ENCODE assay signal across 19 cellular contexts in genomic region chr16:89981414-89981813, GRCh38. TPM values are rescaled to one million over a fixed set of nuclear protein-coding genes. Genes with fewer than 3 reads are reported as not detected.
DNase-seq lines count a peak whose midpoint lies in the region; ATAC-seq, FAIRE-seq and TF ChIP-seq lines count a peak whose summit lies in the region.
"Had no signal": no experiment of that assay in that cellular context is flagged by ENCODE, and none has a peak within 500 bp of the region (broad histone marks: within the 10 kb centered on the region; RNA-seq: fewer than 3 reads in every experiment).

No MANE protein-coding gene starts in this region.

- peak overlapping the region; percentile 76 for H3K27ac ChIP-seq in psoas muscle
- H3K27ac ChIP-seq in kidney (ENCODE audit: low read depth in 2 of 2, low read length in 2 of 2) = no peak overlapping the region
- H3K27ac ChIP-seq: esophagus squamous epithelium had no signal

- TF ChIP-seq POLR2A in NB4 (IDR thresholded peaks at IDR 0.05; ENCODE audit: extremely low read depth, insufficient read length) = no peak

- H3K36me3 Mint-ChIP-seq in activated CD4-positive, alpha-beta T cell treated with anti-CD3 and anti-CD28 coated beads for 36 hours (ENCODE audit: low read depth) = peaks cover 46% of the 10 kb centered on the region
- H3K36me3 Mint-ChIP-seq in activated CD4-positive, alpha-beta T cell treated with anti-CD3 and anti-CD28 coated beads, Interleukin-2, amount 10 ng/mL, durations not matched to agents 7 days and 5 days (ENCODE audit: low read depth) = peaks cover 35% of the 10 kb centered on the region
- peaks cover 25% of the 10 kb centered on the region for H3K36me3 Mint-ChIP-seq in osteocyte (ENCODE audit: unreplicated experiment)

- H3K27me3 ChIP-seq in psoas muscle (ENCODE audit: insufficient read depth in 3 of 3, low read length in 2 of 3) = no peaks in the 10 kb centered on the region
- H3K27me3 ChIP-seq: esophagus squamous epithelium, MG63 had no signal

- no peaks in the 10 kb centered on the region for H3K27me3 Mint-ChIP-seq in activated CD4-positive, alpha-beta T cell treated with anti-CD3 and anti-CD28 coated beads for 36 hours
- no peaks in the 10 kb centered on the region for H3K27me3 Mint-ChIP-seq in activated CD4-positive, alpha-beta T cell treated with anti-CD3 and anti-CD28 coated beads, Interleukin-2, amount 10 ng/mL, durations not matched to agents 7 days and 5 days
- H3K27me3 Mint-ChIP-seq in osteocyte (ENCODE audit: unreplicated experiment) = no peaks in the 10 kb centered on the region
- H3K27me3 Mint-ChIP-seq: activated naive CD8-positive, alpha-beta T cell treated with anti-CD3 and anti-CD28 coated beads, Interleukin-2, amount 10 ng/mL, durations not matched to agents 7 days and 5 days; central memory CD8-positive, alpha-beta T cell had no signal

- POLR2A ChIA-PET in activated CD4-positive, alpha-beta T cell treated with anti-CD3 and anti-CD28 coated beads for 36 hours (lab: Charles Lee) = interaction anchor here (0.6 to 0.7 kb wide), 2 partner anchors 94 to 155 kb away, joined by 3 to 6 read pairs; no protein-coding TSS in a partner anchor
- POLR2A ChIA-PET in activated CD4-positive, alpha-beta T cell treated with anti-CD3 and anti-CD28 coated beads, Interleukin-2, amount 10 ng/mL, durations not matched to agents 7 days and 5 days (lab: Charles Lee) = no interaction called here

- TF ChIP-seq CTCF in NB4 (IDR thresholded peaks at IDR 0.05; ENCODE audit: low read depth, low read length) (no peak), psoas muscle (IDR thresholded peaks at IDR 0.05) (no peak), osteocyte (IDR thresholded peaks at IDR 0.05) (no peak), kidney (IDR thresholded peaks at IDR 0.05; ENCODE audit: borderline replicate concordance, extremely low read depth, insufficient read depth) (no peak)

- no peak for FAIRE-seq in kidney (lab: Jason Lieb, UNC)
- FAIRE-seq: A204.1, D721Med had no signal

- peak; percentile 50 for DNase-seq in activated CD4-positive, alpha-beta T cell treated with anti-CD3 and anti-CD28 coated beads for 36 hours
- DNase-seq in activated CD4-positive, alpha-beta T cell treated with anti-CD3 and anti-CD28 coated beads, Interleukin-2, amount 10 ng/mL, durations not matched to agents 7 days and 5 days = no peak
- peak; percentile 30 for DNase-seq in NB4 (ENCODE audit: low read depth)
- DNase-seq in psoas muscle = no peak
- no peak for DNase-seq in effector CD4-positive, alpha-beta T cell
- DNase-seq in osteocyte (ENCODE audit: extremely low spot score, unreplicated experiment) = no peak
- DNase-seq in kidney = no peak
- DNase-seq: activated CD4-positive, alpha-beta T cell treated with anti-CD3 and anti-CD28 coated beads for 4 hours; activated naive CD8-positive, alpha-beta T cell treated with anti-CD3 and anti-CD28 coated beads, Interleukin-2, amount 10 ng/mL, durations not matched to agents 7 days and 5 days; esophagus squamous epithelium; MG63; NCI-H2171 treated with DMSO at 0.1 percent for 48 hours; trophoblast cell had no signal

- 90 to 93% (median 91%) methylated on average over 8 of the region's 8 CpGs for WGBS in psoas muscle, 3 donors

- peaks cover 20% of the 10 kb centered on the region for H3K4me1 ChIP-seq in psoas muscle
- no peaks in the 10 kb centered on the region for H3K4me1 ChIP-seq in kidney (ENCODE audit: control insufficient read depth in 1 of 2, insufficient read depth in 1 of 2, low read depth in 1 of 2, low read length in 2 of 2)
- H3K4me1 ChIP-seq: esophagus squamous epithelium had no signal

- H3K36me3 ChIP-seq in psoas muscle (ENCODE audit: insufficient read depth in 1 of 2, low read depth in 1 of 2) = peaks cover 17 to 90% of the 10 kb centered on the region in 2 donors
- H3K36me3 ChIP-seq in kidney (ENCODE audit: control insufficient read depth in 1 of 2, insufficient read depth in 2 of 2, low read length in 2 of 2) = peaks cover 22 to 34% of the 10 kb centered on the region in 2 donors

- no peaks in the 10 kb centered on the region for H3K9me3 ChIP-seq in psoas muscle
- no peaks in the 10 kb centered on the region for H3K9me3 ChIP-seq in kidney (ENCODE audit: control insufficient read depth in 1 of 2, low read length in 2 of 2)
- H3K9me3 ChIP-seq: esophagus squamous epithelium, MG63 had no signal

- no peaks in the 10 kb centered on the region for H3K9me3 Mint-ChIP-seq in activated CD4-positive, alpha-beta T cell treated with anti-CD3 and anti-CD28 coated beads for 36 hours (ENCODE audit: low read depth)
- H3K9me3 Mint-ChIP-seq in activated CD4-positive, alpha-beta T cell treated with anti-CD3 and anti-CD28 coated beads, Interleukin-2, amount 10 ng/mL, durations not matched to agents 7 days and 5 days = no peaks in the 10 kb centered on the region
- no peaks in the 10 kb centered on the region for H3K9me3 Mint-ChIP-seq in osteocyte (ENCODE audit: unreplicated experiment)
- H3K9me3 Mint-ChIP-seq: activated naive CD8-positive, alpha-beta T cell treated with anti-CD3 and anti-CD28 coated beads, Interleukin-2, amount 10 ng/mL, durations not matched to agents 7 days and 5 days; central memory CD8-positive, alpha-beta T cell had no signal

- H3K27ac Mint-ChIP-seq in activated CD4-positive, alpha-beta T cell treated with anti-CD3 and anti-CD28 coated beads for 36 hours = peak overlapping the region; percentile 75
- H3K27ac Mint-ChIP-seq in activated CD4-positive, alpha-beta T cell treated with anti-CD3 and anti-CD28 coated beads, Interleukin-2, amount 10 ng/mL, durations not matched to agents 7 days and 5 days = no peak overlapping the region
- H3K27ac Mint-ChIP-seq in osteocyte (ENCODE audit: unreplicated experiment) = no peak overlapping the region
- H3K27ac Mint-ChIP-seq: activated naive CD8-positive, alpha-beta T cell treated with anti-CD3 and anti-CD28 coated beads, Interleukin-2, amount 10 ng/mL, durations not matched to agents 7 days and 5 days had no signal

- no peak overlapping the region for H3K9ac ChIP-seq in kidney (ENCODE audit: low read length in 2 of 2)

- H3K4me3 ChIP-seq in NB4 (ENCODE audit: low read depth, low read length) (no peak overlapping the region), psoas muscle (no peak overlapping the region), kidney (ENCODE audit: low read length in 2 of 2) (no peak overlapping the region)
- H3K4me3 ChIP-seq: esophagus squamous epithelium, lung, MG63, skin epidermis had no signal

- H3K4me3 Mint-ChIP-seq in activated CD4-positive, alpha-beta T cell treated with anti-CD3 and anti-CD28 coated beads for 36 hours = no peak overlapping the region
- no peak overlapping the region for H3K4me3 Mint-ChIP-seq in activated CD4-positive, alpha-beta T cell treated with anti-CD3 and anti-CD28 coated beads, Interleukin-2, amount 10 ng/mL, durations not matched to agents 7 days and 5 days
- H3K4me3 Mint-ChIP-seq in osteocyte (ENCODE audit: unreplicated experiment) = no peak overlapping the region
- H3K4me3 Mint-ChIP-seq: activated naive CD8-positive, alpha-beta T cell treated with anti-CD3 and anti-CD28 coated beads, Interleukin-2, amount 10 ng/mL, durations not matched to agents 7 days and 5 days; central memory CD8-positive, alpha-beta T cell had no signal

- H3K4me1 Mint-ChIP-seq in activated CD4-positive, alpha-beta T cell treated with anti-CD3 and anti-CD28 coated beads for 36 hours = peaks cover 16% of the 10 kb centered on the region
- H3K4me1 Mint-ChIP-seq in activated CD4-positive, alpha-beta T cell treated with anti-CD3 and anti-CD28 coated beads, Interleukin-2, amount 10 ng/mL, durations not matched to agents 7 days and 5 days = no peaks in the 10 kb centered on the region
- H3K4me1 Mint-ChIP-seq in osteocyte (ENCODE audit: unreplicated experiment) = no peaks in the 10 kb centered on the region
- H3K4me1 Mint-ChIP-seq: activated naive CD8-positive, alpha-beta T cell treated with anti-CD3 and anti-CD28 coated beads, Interleukin-2, amount 10 ng/mL, durations not matched to agents 7 days and 5 days had no signal

- intact Hi-C loops in activated CD4-positive, alpha-beta T cell treated with anti-CD3 and anti-CD28 coated beads for 36 hours (cut with DNase I, micrococcal nuclease) = no loop called here
- intact Hi-C loops in psoas muscle (cut with DNase I) = no loop called here
- intact Hi-C loops in kidney (cut with DNase I) = no loop called here

- CTCF ChIA-PET in activated CD4-positive, alpha-beta T cell treated with anti-CD3 and anti-CD28 coated beads for 36 hours (lab: Charles Lee) = interaction anchor here (1.1 kb wide), 1 partner anchor 8 kb away, joined by 7 read pairs; no protein-coding TSS in a partner anchor
- CTCF ChIA-PET in activated CD4-positive, alpha-beta T cell treated with anti-CD3 and anti-CD28 coated beads, Interleukin-2, amount 10 ng/mL, durations not matched to agents 7 days and 5 days (lab: Charles Lee) = no interaction called here

- ATAC-seq in activated CD4-positive, alpha-beta T cell treated with anti-CD3 and anti-CD28 coated beads for 36 hours = peak; percentile 67
- ATAC-seq in GM21529 (IDR thresholded peaks at IDR 0.05; ENCODE audit: unreplicated experiment) (peak; percentile 90), psoas muscle (no peak)

RNA-seq across cellular contexts. Expression of gene DEF8, which starts 32.9 kb away (rescaled TPM):
- 10 to 100 TPM; 21.1 to 25.9 TPM for total RNA-seq in activated CD4-positive, alpha-beta T cell treated with anti-CD3 and anti-CD28 coated beads for 36 hours
- 10 to 100 TPM; 30.7 to 35.5 TPM for total RNA-seq in activated CD4-positive, alpha-beta T cell treated with anti-CD3 and anti-CD28 coated beads, Interleukin-2, amount 10 ng/mL, durations not matched to agents 7 days and 5 days
- total RNA-seq in psoas muscle (10 to 100 TPM; 16.2 to 28.5 (median 25.2) TPM), osteocyte (78.7 and 82.8 TPM in 2 replicates), kidney (66.2 TPM)
- polyA plus RNA-seq in psoas muscle (10 to 100 TPM; 22.2 to 38.3 (median 25.5) TPM), kidney (ENCODE audit: insufficient read depth, low read depth, low replicate concordance) (39.3 TPM)

RNA-seq across cellular contexts. Expression of gene DBNDD1, which starts 37.8 kb away (rescaled TPM):
- 1 to 10 TPM; 1.2 to 1.5 TPM for total RNA-seq in activated CD4-positive, alpha-beta T cell treated with anti-CD3 and anti-CD28 coated beads for 36 hours
- total RNA-seq in activated CD4-positive, alpha-beta T cell treated with anti-CD3 and anti-CD28 coated beads, Interleukin-2, amount 10 ng/mL, durations not matched to agents 7 days and 5 days = under 1 TPM; 0.07 to 0.15 TPM
- total RNA-seq in psoas muscle = 10 to 100 TPM; 14.7 to 37.8 (median 20.6) TPM
- 10 to 100 TPM; 14.1 to 25.4 (median 17.0) TPM for polyA plus RNA-seq in psoas muscle
- 0.78 and 1.3 TPM in 2 replicates for total RNA-seq in osteocyte
- 16.3 TPM for total RNA-seq in kidney
- 15.1 TPM for polyA plus RNA-seq in kidney (ENCODE audit: insufficient read depth, low read depth, low replicate concordance)

RNA-seq across cellular contexts. Expression of gene TUBB3, which starts 58.3 kb away (rescaled TPM):
- under 1 TPM; 0.40 to 0.43 TPM for total RNA-seq in activated CD4-positive, alpha-beta T cell treated with anti-CD3 and anti-CD28 coated beads for 36 hours
- total RNA-seq in activated CD4-positive, alpha-beta T cell treated with anti-CD3 and anti-CD28 coated beads, Interleukin-2, amount 10 ng/mL, durations not matched to agents 7 days and 5 days = 1 to 10 TPM; 1.1 to 1.6 TPM
- 1 to 10 TPM in 1 of 4 donors, under 1 TPM in 1, not detected in 2; 0.30 to 1.3 TPM for total RNA-seq in psoas muscle
- polyA plus RNA-seq in psoas muscle = 1 to 10 TPM in 1 of 3 donors, under 1 TPM in 2; 0.17 to 2.4 (median 0.47) TPM
- total RNA-seq in osteocyte = 84.9 and 95.8 TPM in 2 replicates
- 35.0 TPM for total RNA-seq in kidney
- 3.4 TPM for polyA plus RNA-seq in kidney (ENCODE audit: insufficient read depth, low read depth, low replicate concordance)

Comparison
In these comparisons a context has a peak if more than half of its experiments do, and no peak if none do; other contexts are left out.
1. DNase-seq: peak in activated CD4-positive, alpha-beta T cell treated with anti-CD3 and anti-CD28 coated beads for 36 hours (single experiment) and NB4 (single experiment); none in activated CD4-positive, alpha-beta T cell treated with anti-CD3 and anti-CD28 coated beads, Interleukin-2, amount 10 ng/mL, durations not matched to agents 7 days and 5 days (single experiment), psoas muscle (0 of 2), effector CD4-positive, alpha-beta T cell (single experiment), osteocyte (single experiment) and kidney (single experiment).
2. ATAC-seq: peak in activated CD4-positive, alpha-beta T cell treated with anti-CD3 and anti-CD28 coated beads for 36 hours (single experiment) and GM21529 (single experiment); none in psoas muscle (0 of 4).
3. RNA of gene TUBB3, which starts 58.3 kb away (total RNA-seq): 84.9 to 95.8 TPM in osteocyte and 35.0 TPM in kidney (single experiment); 1.1 to 1.6 TPM in activated CD4-positive, alpha-beta T cell treated with anti-CD3 and anti-CD28 coated beads, Interleukin-2, amount 10 ng/mL, durations not matched to agents 7 days and 5 days, 0.40 to 0.43 TPM in activated CD4-positive, alpha-beta T cell treated with anti-CD3 and anti-CD28 coated beads for 36 hours and 0.30 to 1.3 TPM in psoas muscle; every median in the first group is over 10 times any median in the second.